8 cellular contexts compared by ENCODE assay signal in genomic region chr19:4007836-4008539, GRCh38. TPM values are rescaled to one million over a fixed set of nuclear protein-coding genes. Genes with fewer than 3 reads are reported as not detected.
DNase-seq lines count a peak whose midpoint lies in the region; ATAC-seq and TF ChIP-seq lines count a peak whose summit lies in the region.

No MANE protein-coding gene starts in this region.

- in situ Hi-C loops in transverse colon (cut with MboI; ENCODE audit: low pct_ligation_motif_present in 1 of 4, low pct_unique_long_range_greater_than_20kb in 1 of 4, low sequenced_read_pairs in 3 of 4), result no loop called here

- H3K27me3 ChIP-seq in SJCRH30, result no peaks in the 10 kb centered on the region
- no peaks in the 10 kb centered on the region for H3K27me3 ChIP-seq in mesendoderm (ENCODE audit: insufficient read depth, low read length, poor library complexity)
- H3K27me3 ChIP-seq in transverse colon, result no peaks in the 10 kb centered on the region

- no peak for TF ChIP-seq EP300 in transverse colon (IDR thresholded peaks at IDR 0.05; ENCODE audit: low read depth)

- peak overlapping the region; percentile 74 for H3K4ac ChIP-seq in mesendoderm (ENCODE audit: low read depth, low read length)

- no peak for TF ChIP-seq CTCF in HEK293 (tag by site-specific recombination; IDR thresholded peaks at IDR 0.05)
- TF ChIP-seq CTCF in transverse colon (IDR thresholded peaks at IDR 0.05), result no peak

- WGBS in mesendoderm (ENCODE audit: extremely low coverage, insufficient coverage, low lambda C conversion rate), result no CpG with 5 or more reads among the region's 55 CpGs
- WGBS in transverse colon (ENCODE audit: low coverage in 1 of 2), 2 donors, result 1% methylated on average over 43 of the region's 55 CpGs; no CpG with 5 or more reads in 1 of the 2 donors

- peaks cover 14% of the 10 kb centered on the region for H3K79me1 ChIP-seq in mesendoderm (ENCODE audit: low read length)

- H3K23ac ChIP-seq in mesendoderm (ENCODE audit: low read length), result no peak overlapping the region

- H3K9me3 ChIP-seq in HEK293 (ENCODE audit: control insufficient read depth, insufficient read depth, low read depth, low read length) (no peaks in the 10 kb centered on the region), SJCRH30 (replicated peaks) (no peaks in the 10 kb centered on the region), transverse colon (no peaks in the 10 kb centered on the region)

- intact Hi-C loops in transverse colon (cut with DNase I; ENCODE audit: low total_unique reads), result no loop called here

- TF ChIP-seq POLR2A in transverse colon (IDR thresholded peaks at IDR 0.05), result no peak

- H2BK120ac ChIP-seq in mesendoderm (ENCODE audit: low read depth, low read length), result no peak overlapping the region

- CTCF ChIA-PET in HEK293 (lab: Yijun Ruan, JAX), result interaction anchor here (0.5 to 2.5 kb wide), 2 partner anchors 20 to 277 kb away, joined by 3 to 12 read pairs; no protein-coding TSS in a partner anchor

- H2BK5ac ChIP-seq in mesendoderm (ENCODE audit: low read length), result no peak overlapping the region

- H3K4me3 ChIP-seq in HEK293 (ENCODE audit: low read depth, low read length), result peak overlapping the region; percentile 76
- peak overlapping the region; percentile 86 for H3K4me3 ChIP-seq in SJCRH30
- H3K4me3 ChIP-seq in mesendoderm (ENCODE audit: low read length), result peak overlapping the region; percentile 75
- H3K4me3 ChIP-seq in transverse colon, result peak overlapping the region; percentile 88 to 98 (median 92)

- no peak for ATAC-seq in GM19455 (IDR thresholded peaks at IDR 0.05; ENCODE audit: unreplicated experiment)

- H3K9ac ChIP-seq in mesendoderm (ENCODE audit: low read length), result peak overlapping the region; percentile 75

- H3K4me2 ChIP-seq in mesendoderm (ENCODE audit: low read length), result peak overlapping the region; percentile 72

- H4K5ac ChIP-seq in mesendoderm (ENCODE audit: low read length), result no peak overlapping the region

- no peak overlapping the region for H2AK5ac ChIP-seq in mesendoderm (ENCODE audit: low read length)

- H4K8ac ChIP-seq in mesendoderm (ENCODE audit: low read depth, low read length), result peak overlapping the region; percentile 97

- H3K36me3 ChIP-seq in HEK293 (ENCODE audit: control insufficient read depth in 2 of 2, insufficient read depth in 1 of 2, low read length in 2 of 2) (peaks cover 0 to 15% of the 10 kb centered on the region in 2 experiments; a peak in 2 of 3 replicates), SJCRH30 (0 out of 2 replicates have a peak, but pooled peaks cover 3% of the 10 kb centered on the region), mesendoderm (ENCODE audit: control insufficient read depth, insufficient read depth, low read length) (no peaks in the 10 kb centered on the region), transverse colon (no peaks in the 10 kb centered on the region)

- H3K4me1 ChIP-seq in HEK293 (ENCODE audit: control insufficient read depth, insufficient read depth, low read length) (peaks cover 10% of the 10 kb centered on the region), SJCRH30 (peaks cover 23% of the 10 kb centered on the region), mesendoderm (ENCODE audit: control insufficient read depth, low read depth, low read length) (no peaks in the 10 kb centered on the region), transverse colon (peaks cover 38 to 50% (median 44%) of the 10 kb centered on the region in 4 donors)

- H2BK15ac ChIP-seq in mesendoderm (replicated peaks; ENCODE audit: low read depth), result no peak overlapping the region

- DNase-seq in ELR (ENCODE audit: low read depth) (peak; percentile 56), SJCRH30 (peak; percentile 37 to 46), dermis blood vessel endothelial cell (peak; percentile 59), mesendoderm (peak; percentile 28), transverse colon (peak; percentile 48), COR-L47 (lab: John Stamatoyannopoulos, UW) (no peak)

- peak overlapping the region; percentile 84 for H3K56ac ChIP-seq in mesendoderm (ENCODE audit: low read length)

- POLR2A ChIA-PET in HEK293 (lab: Yijun Ruan, JAX), result interaction anchor here (0.6 to 4.9 kb wide), 9 partner anchors 13 to 155 kb away, joined by 3 to 29 read pairs (median 7); partner anchors contain the start of gene EEF2

- H3K27ac ChIP-seq in HEK293 (ENCODE audit: extremely low read depth, low read depth, low read length), result peak overlapping the region; percentile 92; the same call in 1 of the 2 replicates
- no peak overlapping the region for H3K27ac ChIP-seq in SJCRH30
- H3K27ac ChIP-seq in mesendoderm (ENCODE audit: low read depth, low read length), result peak overlapping the region; percentile 57
- H3K27ac ChIP-seq in transverse colon, result peak overlapping the region; percentile 90 to 93 (median 91)

- H3K18ac ChIP-seq in mesendoderm (ENCODE audit: low read length), result peak overlapping the region; percentile 78

- H3K79me2 ChIP-seq in mesendoderm (ENCODE audit: control insufficient read depth, insufficient read depth, low read length), result peaks cover 36% of the 10 kb centered on the region

TF ChIP-seq in HEK293, 187 proteins besides CTCF, POLR2A, EP300 and RAD21 (continues in another document):
- TF ChIP-seq ZNF76 (tag by site-specific recombination; IDR thresholded peaks at IDR 0.05; ENCODE audit: borderline replicate concordance, low read depth) (peak; percentile 82), SP2 (tag by site-specific recombination; IDR thresholded peaks at IDR 0.05) (peak; percentile 56), ZNF274 (IDR thresholded peaks at IDR 0.05; ENCODE audit: low read length) (no peak), ZNF274 (tag by site-specific recombination; IDR thresholded peaks at IDR 0.05; ENCODE audit: borderline replicate concordance) (no peak), ZNF560 (tag by site-specific recombination; IDR thresholded peaks at IDR 0.05; ENCODE audit: borderline replicate concordance) (no peak), ZNF555 (tag by site-specific recombination; conservative IDR thresholded peaks at IDR 0.05) (no peak), KLF16 (tag by site-specific recombination; IDR thresholded peaks at IDR 0.05) (0 out of 2 replicates have a peak, but pooled peaks have one; percentile 27), SP3 (tag by site-specific recombination; IDR thresholded peaks at IDR 0.05) (peak; percentile 58), HOXD13 (CRISPR knock-in tag; IDR thresholded peaks at IDR 0.05; ENCODE audit: borderline replicate concordance) (no peak), ZNF335 (tag by site-specific recombination; conservative IDR thresholded peaks at IDR 0.05) (peak; percentile 92), ZBTB26 (tag by site-specific recombination; optimal IDR thresholded peaks at IDR 0.05) (no peak), GLIS2 (tag by site-specific recombination; IDR thresholded peaks at IDR 0.05) (peak; percentile 33; the same call in 1 of the 2 replicates), KLF9 (tag by site-specific recombination; IDR thresholded peaks at IDR 0.05; ENCODE audit: low read depth) (peak; percentile 89), PRDM1 (tag by site-specific recombination; IDR thresholded peaks at IDR 0.05) (no peak), ZNF148 (tag by site-specific recombination; IDR thresholded peaks at IDR 0.05; ENCODE audit: borderline replicate concordance) (no peak), GLI2 (tag by site-specific recombination; IDR thresholded peaks at IDR 0.05; ENCODE audit: borderline replicate concordance, low read depth) (no peak)

RNA-seq across cellular contexts. Expression of gene PIAS4, which starts 0.5 kb away (rescaled TPM):
- 32.8 and 35.1 TPM in 2 replicates for total RNA-seq in SJCRH30 (2014; rRNA removed; shearing (Covaris generic))
- total RNA-seq in dermis blood vessel endothelial cell (22.0 and 27.2 TPM in 2 replicates), transverse colon (100 to 1,000 TPM in 1 of 4 donors, 10 to 100 TPM in 3; 15.5 to 110 (median 23.0) TPM)
- polyA plus RNA-seq in mesendoderm (2013, experiment 1 of 2), result 63.4 TPM
- polyA plus RNA-seq in mesendoderm (2013, experiment 2 of 2), result 63.3 TPM

RNA-seq across cellular contexts. Expression of gene EEF2, which starts 22.7 kb away (rescaled TPM):
- 1,658 and 1,674 TPM in 2 replicates for total RNA-seq in SJCRH30 (2014; rRNA removed; shearing (Covaris generic))
- total RNA-seq in dermis blood vessel endothelial cell (2,677 and 3,798 TPM in 2 replicates), transverse colon (1,000 to 10,000 TPM; 1,013 to 1,686 (median 1,532) TPM)
- 1,945 TPM for polyA plus RNA-seq in mesendoderm (2013, experiment 1 of 2)
- polyA plus RNA-seq in mesendoderm (2013, experiment 2 of 2), result 1,914 TPM

RNA-seq across cellular contexts. Expression of gene DAPK3, which starts 37.1 kb away (rescaled TPM):
- total RNA-seq in SJCRH30 (2014; rRNA removed; shearing (Covaris generic)), result 39.1 and 41.9 TPM in 2 replicates
- total RNA-seq in dermis blood vessel endothelial cell (151 and 203 TPM in 2 replicates), transverse colon (10 to 100 TPM; 54.6 to 89.0 (median 82.3) TPM)
- polyA plus RNA-seq in mesendoderm (2013, experiment 1 of 2), result 96.8 TPM
- polyA plus RNA-seq in mesendoderm (2013, experiment 2 of 2), result 100 TPM

RNA-seq across cellular contexts. Expression of gene ZBTB7A, which starts 58.7 kb away (rescaled TPM):
- 8.2 and 8.6 TPM in 2 replicates for total RNA-seq in SJCRH30 (2014; rRNA removed; shearing (Covaris generic))
- total RNA-seq in dermis blood vessel endothelial cell (17.4 and 30.3 TPM in 2 replicates), transverse colon (100 to 1,000 TPM; 101 to 224 (median 141) TPM)
- polyA plus RNA-seq in mesendoderm (2013, experiment 1 of 2), result 8.8 TPM
- 8.8 TPM for polyA plus RNA-seq in mesendoderm (2013, experiment 2 of 2)
